ENCODE assay signal across 2 cellular contexts in the genomic region with DNA sequence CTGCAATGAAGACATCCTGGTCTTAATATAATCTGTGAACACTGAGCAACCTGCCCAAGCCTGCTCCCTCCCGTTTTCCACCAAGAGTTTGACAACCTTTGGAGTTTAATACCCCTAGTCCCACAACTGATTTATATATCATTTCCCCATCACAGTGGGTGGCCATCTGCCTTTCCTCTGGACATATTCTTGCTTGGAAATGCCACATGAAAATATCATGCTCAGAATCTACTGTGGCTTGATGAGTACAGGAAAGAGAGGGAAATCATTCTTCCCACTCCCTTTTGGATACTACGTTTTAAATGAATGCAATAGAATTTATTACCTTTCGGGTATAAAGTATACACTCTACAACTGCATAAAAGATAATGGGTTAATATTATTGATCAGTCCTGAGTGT.
TF ChIP-seq lines count a peak whose summit lies in the region.

No MANE protein-coding gene starts in this region.

TF ChIP-seq in SK-N-SH treated with all-trans-retinoic acid at 6 μM for 48 hours, 23 proteins besides CTCF, POLR2A, EP300 and RAD21:
- TF ChIP-seq, protein P1, sequence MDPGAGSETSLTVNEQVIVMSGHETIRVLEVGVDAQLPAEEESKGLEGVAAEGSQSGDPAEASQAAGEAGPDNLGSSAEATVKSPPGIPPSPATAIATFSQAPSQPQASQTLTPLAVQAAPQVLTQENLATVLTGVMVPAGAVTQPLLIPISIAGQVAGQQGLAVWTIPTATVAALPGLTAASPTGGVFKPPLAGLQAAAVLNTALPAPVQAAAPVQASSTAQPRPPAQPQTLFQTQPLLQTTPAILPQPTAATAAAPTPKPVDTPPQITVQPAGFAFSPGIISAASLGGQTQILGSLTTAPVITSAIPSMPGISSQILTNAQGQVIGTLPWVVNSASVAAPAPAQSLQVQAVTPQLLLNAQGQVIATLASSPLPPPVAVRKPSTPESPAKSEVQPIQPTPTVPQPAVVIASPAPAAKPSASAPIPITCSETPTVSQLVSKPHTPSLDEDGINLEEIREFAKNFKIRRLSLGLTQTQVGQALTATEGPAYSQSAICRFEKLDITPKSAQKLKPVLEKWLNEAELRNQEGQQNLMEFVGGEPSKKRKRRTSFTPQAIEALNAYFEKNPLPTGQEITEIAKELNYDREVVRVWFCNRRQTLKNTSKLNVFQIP (CRISPR knock-in tag; IDR thresholded peaks at IDR 0.05; ENCODE audit: borderline replicate concordance, low read depth) = no peak
- TF ChIP-seq TOX (CRISPR knock-in tag; IDR thresholded peaks at IDR 0.05; ENCODE audit: borderline replicate concordance) = no peak
- TF ChIP-seq, protein P2, sequence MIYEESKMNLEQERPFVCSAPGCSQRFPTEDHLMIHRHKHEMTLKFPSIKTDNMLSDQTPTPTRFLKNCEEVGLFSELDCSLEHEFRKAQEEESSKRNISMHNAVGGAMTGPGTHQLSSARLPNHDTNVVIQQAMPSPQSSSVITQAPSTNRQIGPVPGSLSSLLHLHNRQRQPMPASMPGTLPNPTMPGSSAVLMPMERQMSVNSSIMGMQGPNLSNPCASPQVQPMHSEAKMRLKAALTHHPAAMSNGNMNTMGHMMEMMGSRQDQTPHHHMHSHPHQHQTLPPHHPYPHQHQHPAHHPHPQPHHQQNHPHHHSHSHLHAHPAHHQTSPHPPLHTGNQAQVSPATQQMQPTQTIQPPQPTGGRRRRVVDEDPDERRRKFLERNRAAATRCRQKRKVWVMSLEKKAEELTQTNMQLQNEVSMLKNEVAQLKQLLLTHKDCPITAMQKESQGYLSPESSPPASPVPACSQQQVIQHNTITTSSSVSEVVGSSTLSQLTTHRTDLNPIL (CRISPR knock-in tag; IDR thresholded peaks at IDR 0.05; ENCODE audit: low read depth) = no peak
- TF ChIP-seq ZNF565 (CRISPR knock-in tag; conservative IDR thresholded peaks at IDR 0.05; ENCODE audit: low read depth) = no peak
- no peak for TF ChIP-seq RARB (CRISPR knock-in tag; IDR thresholded peaks at IDR 0.05)
- TF ChIP-seq, protein P3, sequence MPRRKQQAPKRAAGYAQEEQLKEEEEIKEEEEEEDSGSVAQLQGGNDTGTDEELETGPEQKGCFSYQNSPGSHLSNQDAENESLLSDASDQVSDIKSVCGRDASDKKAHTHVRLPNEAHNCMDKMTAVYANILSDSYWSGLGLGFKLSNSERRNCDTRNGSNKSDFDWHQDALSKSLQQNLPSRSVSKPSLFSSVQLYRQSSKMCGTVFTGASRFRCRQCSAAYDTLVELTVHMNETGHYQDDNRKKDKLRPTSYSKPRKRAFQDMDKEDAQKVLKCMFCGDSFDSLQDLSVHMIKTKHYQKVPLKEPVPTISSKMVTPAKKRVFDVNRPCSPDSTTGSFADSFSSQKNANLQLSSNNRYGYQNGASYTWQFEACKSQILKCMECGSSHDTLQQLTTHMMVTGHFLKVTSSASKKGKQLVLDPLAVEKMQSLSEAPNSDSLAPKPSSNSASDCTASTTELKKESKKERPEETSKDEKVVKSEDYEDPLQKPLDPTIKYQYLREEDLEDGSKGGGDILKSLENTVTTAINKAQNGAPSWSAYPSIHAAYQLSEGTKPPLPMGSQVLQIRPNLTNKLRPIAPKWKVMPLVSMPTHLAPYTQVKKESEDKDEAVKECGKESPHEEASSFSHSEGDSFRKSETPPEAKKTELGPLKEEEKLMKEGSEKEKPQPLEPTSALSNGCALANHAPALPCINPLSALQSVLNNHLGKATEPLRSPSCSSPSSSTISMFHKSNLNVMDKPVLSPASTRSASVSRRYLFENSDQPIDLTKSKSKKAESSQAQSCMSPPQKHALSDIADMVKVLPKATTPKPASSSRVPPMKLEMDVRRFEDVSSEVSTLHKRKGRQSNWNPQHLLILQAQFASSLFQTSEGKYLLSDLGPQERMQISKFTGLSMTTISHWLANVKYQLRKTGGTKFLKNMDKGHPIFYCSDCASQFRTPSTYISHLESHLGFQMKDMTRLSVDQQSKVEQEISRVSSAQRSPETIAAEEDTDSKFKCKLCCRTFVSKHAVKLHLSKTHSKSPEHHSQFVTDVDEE (CRISPR knock-in tag; IDR thresholded peaks at IDR 0.05) = no peak
- TF ChIP-seq ARNTL (CRISPR knock-in tag; IDR thresholded peaks at IDR 0.05; ENCODE audit: borderline replicate concordance, low read depth) = no peak
- no peak for TF ChIP-seq TCF4 (CRISPR knock-in tag; IDR thresholded peaks at IDR 0.05; ENCODE audit: borderline replicate concordance)

TF ChIP-seq in SK-N-SH, 30 proteins besides CTCF, POLR2A, EP300 and RAD21 (continued from another document):
- TF ChIP-seq, protein P4, sequence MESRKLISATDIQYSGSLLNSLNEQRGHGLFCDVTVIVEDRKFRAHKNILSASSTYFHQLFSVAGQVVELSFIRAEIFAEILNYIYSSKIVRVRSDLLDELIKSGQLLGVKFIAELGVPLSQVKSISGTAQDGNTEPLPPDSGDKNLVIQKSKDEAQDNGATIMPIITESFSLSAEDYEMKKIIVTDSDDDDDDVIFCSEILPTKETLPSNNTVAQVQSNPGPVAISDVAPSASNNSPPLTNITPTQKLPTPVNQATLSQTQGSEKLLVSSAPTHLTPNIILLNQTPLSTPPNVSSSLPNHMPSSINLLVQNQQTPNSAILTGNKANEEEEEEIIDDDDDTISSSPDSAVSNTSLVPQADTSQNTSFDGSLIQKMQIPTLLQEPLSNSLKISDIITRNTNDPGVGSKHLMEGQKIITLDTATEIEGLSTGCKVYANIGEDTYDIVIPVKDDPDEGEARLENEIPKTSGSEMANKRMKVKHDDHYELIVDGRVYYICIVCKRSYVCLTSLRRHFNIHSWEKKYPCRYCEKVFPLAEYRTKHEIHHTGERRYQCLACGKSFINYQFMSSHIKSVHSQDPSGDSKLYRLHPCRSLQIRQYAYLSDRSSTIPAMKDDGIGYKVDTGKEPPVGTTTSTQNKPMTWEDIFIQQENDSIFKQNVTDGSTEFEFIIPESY (IDR thresholded peaks at IDR 0.05; ENCODE audit: borderline replicate concordance, low read depth) = no peak
- no peak for TF ChIP-seq GATA2 (CRISPR knock-in tag; IDR thresholded peaks at IDR 0.05)
